Comparison of ENCODE assay signal across 1 cellular context in genomic region chr3:9887478-9887877, GRCh38.
TF ChIP-seq lines count a peak whose summit lies in the region.

No MANE protein-coding gene starts in this region.

TF ChIP-seq in GM12878, 131 proteins besides CTCF, POLR2A, EP300 and RAD21:
- peak; percentile 38; the same call in 1 of the 2 replicates for TF ChIP-seq SPI1 (IDR thresholded peaks at IDR 0.05; ENCODE audit: borderline replicate concordance, insufficient read depth, low read depth, low read length)
- TF ChIP-seq TARDBP (IDR thresholded peaks at IDR 0.05; ENCODE audit: borderline replicate concordance): no peak
